27 cellular contexts compared by ENCODE assay signal in the genomic region with DNA sequence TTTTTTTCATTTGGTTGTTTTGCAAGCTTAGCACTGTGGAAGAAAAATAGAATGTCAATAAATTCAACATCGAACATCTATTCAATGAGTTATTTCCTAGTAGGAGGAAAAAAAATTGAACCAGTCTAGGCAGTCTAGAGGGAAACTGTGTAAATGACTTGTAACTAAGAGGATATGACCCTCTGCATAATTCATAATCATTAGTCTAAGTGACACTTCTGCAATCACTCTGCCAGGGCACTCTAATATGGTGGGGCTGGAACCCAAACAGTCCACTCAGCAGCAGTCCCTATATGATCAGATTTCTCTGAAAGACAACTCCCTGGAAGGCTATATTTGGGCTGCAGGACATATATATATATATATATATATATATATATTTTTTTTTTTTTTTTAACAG.
"Had no signal": no experiment of that assay in that cellular context is flagged by ENCODE, and none has a peak within 500 bp of the region (broad histone marks: within the 10 kb centered on the region; RNA-seq: fewer than 3 reads in every experiment).

No MANE protein-coding gene starts in this region.

- H3K79me2 ChIP-seq: hepatocyte had no signal

- H2AFZ ChIP-seq: hepatocyte had no signal

- H3K27ac ChIP-seq: breast epithelium, gastrocnemius medialis, hepatocyte, left ventricle myocardium inferior, pancreas, psoas muscle, sigmoid colon, suprapubic skin, tibial artery, upper lobe of right lung, VCaP had no signal

- H3K36me3 Mint-ChIP-seq: activated naive CD4-positive, alpha-beta T cell treated with anti-CD3 and anti-CD28 coated beads, Interleukin-2, amount 50 U/mL, for 72 hours had no signal

- DNase-seq: activated CD4-positive, alpha-beta T cell treated with anti-CD3 and anti-CD28 coated beads for 4 hours; activated CD4-positive, alpha-beta T cell treated with anti-CD3 and anti-CD28 coated beads, Interleukin-2, amount 50 U/mL, for 4 hours; activated naive CD4-positive, alpha-beta T cell; activated T-cell treated with anti-CD3 and anti-CD28 coated beads for 4 hours; activated T-cell treated with anti-CD3 and anti-CD28 coated beads, Interleukin-2, amount 50 U/mL, for 72 hours; central memory CD4-positive, alpha-beta T cell; effector CD4-positive, alpha-beta T cell; gastrocnemius medialis; islet precursor cell; left ventricle myocardium inferior; nephron progenitor cell; pancreas; psoas muscle; sigmoid colon; small intestine; stimulated activated CD4-positive, alpha-beta T cell treated with anti-CD3 and anti-CD28 coated beads, Interleukin-1b, Interleukin-23, amount 100 ng/mL, for 48 hours; stimulated activated CD4-positive, alpha-beta T cell treated with anti-CD3 and anti-CD28 coated beads, Interleukin-4, amount 100 ng/mL, for 4 hours; stimulated activated CD8-positive, alpha-beta memory T cell treated with anti-CD3 and anti-CD28 coated beads, Interleukin-4, amount 100 ng/mL, for 48 hours; stimulated activated naive CD4-positive, alpha-beta T cell; T-helper 9 cell; tibial artery; upper lobe of right lung had no signal

- H3K4me3 ChIP-seq: breast epithelium, gastrocnemius medialis, hepatocyte, left ventricle myocardium inferior, pancreas, psoas muscle, sigmoid colon, suprapubic skin, tibial artery, upper lobe of right lung had no signal

- H3K4me1 ChIP-seq: breast epithelium, gastrocnemius medialis, pancreas, psoas muscle, sigmoid colon, upper lobe of right lung had no signal

- H3K36me3 ChIP-seq: breast epithelium, gastrocnemius medialis, left ventricle myocardium inferior, pancreas, sigmoid colon, suprapubic skin, tibial artery, upper lobe of right lung had no signal

- H3K27ac Mint-ChIP-seq: activated naive CD4-positive, alpha-beta T cell treated with anti-CD3 and anti-CD28 coated beads, Interleukin-2, amount 50 U/mL, for 72 hours; activated T-cell treated with anti-CD3 and anti-CD28 coated beads, Interleukin-2, amount 50 U/mL, for 72 hours; nephron progenitor cell had no signal

- ATAC-seq: activated naive CD4-positive, alpha-beta T cell treated with anti-CD3 and anti-CD28 coated beads, Interleukin-2, amount 50 U/mL, for 72 hours; activated T-cell treated with anti-CD3 and anti-CD28 coated beads, Interleukin-2, amount 50 U/mL, for 72 hours; gastrocnemius medialis; pancreas; psoas muscle; upper lobe of right lung had no signal

- H3K9me3 ChIP-seq: breast epithelium, gastrocnemius medialis, left ventricle myocardium inferior, pancreas, psoas muscle, sigmoid colon, suprapubic skin, tibial artery, upper lobe of right lung had no signal

- H3K27me3 ChIP-seq: breast epithelium, gastrocnemius medialis, hepatocyte, pancreas, sigmoid colon, suprapubic skin, tibial artery, upper lobe of right lung had no signal

- H3K4me3 Mint-ChIP-seq: activated T-cell treated with anti-CD3 and anti-CD28 coated beads, Interleukin-2, amount 50 U/mL, for 72 hours; nephron progenitor cell had no signal

- H3K4me2 ChIP-seq: hepatocyte had no signal
